Comparison of ENCODE assay signal across 9 cellular contexts in genomic region chr12:124498178-124498869, GRCh38.
A peak's percentile ranks its signal among the peaks of the same experiment; 100 is the strongest.
DNase-seq lines count a peak whose midpoint lies in the region; ATAC-seq and TF ChIP-seq lines count a peak whose summit lies in the region.
"Had no signal": no experiment of that assay in that cellular context is flagged by ENCODE, and none has a peak within 500 bp of the region (broad histone marks: within the 10 kb centered on the region; RNA-seq: fewer than 3 reads in every experiment).

No MANE protein-coding gene starts in this region.

- H3K27ac ChIP-seq in SJSA1 (peak overlapping the region; percentile 26), fibroblast of lung (ENCODE audit: insufficient read depth, low read length) (peak overlapping the region; percentile 90), trophoblast cell (ENCODE audit: low read depth, low read length) (no peak overlapping the region)

- peak overlapping the region; percentile 28 for H3K4ac ChIP-seq in trophoblast cell (ENCODE audit: low read depth, low read length)

- H3K9ac ChIP-seq in fibroblast of lung (ENCODE audit: insufficient read depth, low read length) (peak overlapping the region; percentile 62), trophoblast cell (ENCODE audit: low read length) (no peak overlapping the region)

- H3K4me3 ChIP-seq in SJSA1, result no peak overlapping the region
- peak overlapping the region in 1 of 4 experiments; percentile 7 for H3K4me3 ChIP-seq in fibroblast of lung (replicated peaks in 1 of 4; ENCODE audit: control extremely low read depth in 1 of 4, insufficient read depth in 1 of 4, low read depth in 3 of 4, low read length in 4 of 4)
- no peak overlapping the region for H3K4me3 ChIP-seq in trophoblast cell (ENCODE audit: low read depth, low read length)

- H3K36me3 ChIP-seq in SJSA1, result peaks cover 48% of the 10 kb centered on the region
- H3K36me3 ChIP-seq in fibroblast of lung (ENCODE audit: control insufficient read depth, insufficient read depth, low read length), result peaks cover 5% of the 10 kb centered on the region
- peaks cover 15 to 16% of the 10 kb centered on the region in 2 experiments for H3K36me3 ChIP-seq in trophoblast cell (ENCODE audit: control insufficient read depth in 1 of 2, insufficient read depth in 2 of 2, low read length in 2 of 2)

- DNase-seq in CD1c-positive myeloid dendritic cell (ENCODE audit: extremely low spot score) (peak; percentile 62), SJSA1 (ENCODE audit: low read depth in 1 of 2, low spot score in 2 of 2) (peak in 1 of 2 experiments; percentile 50), fibroblast of lung (ENCODE audit: low read depth in 2 of 2) (peak; percentile 83 to 94), trophoblast cell (peak in 1 of 2 donors; percentile 28), head of caudate nucleus (no peak), HuH-7 (ENCODE audit: low spot score) (no peak), NCI-H2081 treated with DMSO at 0.1 percent for 48 hours (lab: John Stamatoyannopoulos, UW) (no peak)
- DNase-seq: NCI-H1092 had no signal

- H2BK120ac ChIP-seq in trophoblast cell (ENCODE audit: insufficient read depth, low read length, poor library complexity), result no peak overlapping the region

- H3K4me1 ChIP-seq in SJSA1 (replicated peaks), result peaks cover 47% of the 10 kb centered on the region
- peaks cover 37% of the 10 kb centered on the region for H3K4me1 ChIP-seq in fibroblast of lung (ENCODE audit: control insufficient read depth, extremely low read depth, insufficient read depth, low read length)
- H3K4me1 ChIP-seq in trophoblast cell (ENCODE audit: control insufficient read depth in 1 of 2, insufficient read depth in 2 of 2, low read length in 2 of 2), result peaks cover 31 to 40% of the 10 kb centered on the region in 2 experiments

- H2BK5ac ChIP-seq in trophoblast cell (ENCODE audit: low read depth, low read length, poor library complexity), result no peak overlapping the region

- no CpG with 5 or more reads among the region's 20 CpGs for WGBS in trophoblast cell (ENCODE audit: extremely low coverage, insufficient coverage, insufficient read length)

- H4K12ac ChIP-seq in trophoblast cell (ENCODE audit: low read depth, low read length), result no peak overlapping the region

- intact Hi-C loops in head of caudate nucleus (cut with DNase I), result no loop called here

- H3K23ac ChIP-seq in trophoblast cell (ENCODE audit: low read length), result no peak overlapping the region

- H3K79me1 ChIP-seq in trophoblast cell (ENCODE audit: low read length), result peaks cover 16% of the 10 kb centered on the region

- H3K27me3 ChIP-seq in SJSA1 (replicated peaks) (no peaks in the 10 kb centered on the region), fibroblast of lung (ENCODE audit: control insufficient read depth, insufficient read depth, low read length) (no peaks in the 10 kb centered on the region), trophoblast cell (ENCODE audit: insufficient read depth, low read length) (no peaks in the 10 kb centered on the region)

- H4K91ac ChIP-seq in trophoblast cell (ENCODE audit: low read depth, low read length), result no peak overlapping the region

- no peak overlapping the region for H2AK5ac ChIP-seq in trophoblast cell (ENCODE audit: low read length)

- peak overlapping the region; percentile 52 for H3K4me2 ChIP-seq in fibroblast of lung (ENCODE audit: extremely low read depth, insufficient read depth, low read length)
- H3K4me2 ChIP-seq in trophoblast cell (ENCODE audit: low read length), result no peak overlapping the region

- no peaks in the 10 kb centered on the region for H4K20me1 ChIP-seq in fibroblast of lung (ENCODE audit: control insufficient read depth, extremely low read depth, insufficient read depth, low read length)

- H4K8ac ChIP-seq in trophoblast cell (ENCODE audit: low read depth, low read length), result no peak overlapping the region

- TF ChIP-seq POLR2A in GM18505 (IDR thresholded peaks at IDR 0.05; ENCODE audit: borderline replicate concordance, extremely low read depth, insufficient read depth, insufficient read length), result no peak

- H3K9me3 ChIP-seq in SJSA1 (replicated peaks), result no peaks in the 10 kb centered on the region
- no peaks in the 10 kb centered on the region for H3K9me3 ChIP-seq in fibroblast of lung (ENCODE audit: control insufficient read depth, insufficient read depth, low read depth, low read length)
- no peaks in the 10 kb centered on the region for H3K9me3 ChIP-seq in trophoblast cell (ENCODE audit: insufficient read depth, low read depth, low read length)

- no peak overlapping the region for H3K14ac ChIP-seq in trophoblast cell (ENCODE audit: low read length)

- H3K18ac ChIP-seq in trophoblast cell (ENCODE audit: low read length), result peak overlapping the region; percentile 37

- no peak for TF ChIP-seq CTCF in fibroblast of lung (conservative IDR thresholded peaks at IDR 0.05 in 1 of 2, IDR thresholded peaks at IDR 0.05 in 1 of 2; ENCODE audit: low read depth in 1 of 2, low read length in 2 of 2)

- H2AFZ ChIP-seq in fibroblast of lung (ENCODE audit: low read length), result no peak overlapping the region
- no peak overlapping the region for H2AFZ ChIP-seq in trophoblast cell (ENCODE audit: insufficient read depth, low read length, poor library complexity)

- no peak overlapping the region for H2BK12ac ChIP-seq in trophoblast cell (ENCODE audit: low read length)

- no peak for ATAC-seq in GM18505 (IDR thresholded peaks at IDR 0.05; ENCODE audit: unreplicated experiment)

- H3K79me2 ChIP-seq in fibroblast of lung (ENCODE audit: control insufficient read depth, insufficient read depth, low read length) (peaks cover 18% of the 10 kb centered on the region), trophoblast cell (ENCODE audit: control insufficient read depth, insufficient read depth, low read length, poor library complexity) (peaks cover 17% of the 10 kb centered on the region)

Comparison
In these comparisons a context has a peak if more than half of its experiments do, and no peak if none do; other contexts are left out.
1. DNase-seq: peak in CD1c-positive myeloid dendritic cell (single experiment) and fibroblast of lung (2 of 2); none in head of caudate nucleus (0 of 42), HuH-7 (single experiment) and NCI-H2081 treated with DMSO at 0.1 percent for 48 hours (single experiment).